In genomic region chr13:50078512-50079277, GRCh38 we compare ENCODE assay signal across 10 cellular contexts.
A peak's percentile ranks its signal among the peaks of the same experiment; 100 is the strongest.
DNase-seq lines count a peak whose midpoint lies in the region; ATAC-seq and TF ChIP-seq lines count a peak whose summit lies in the region.
"Had no signal": no experiment of that assay in that cellular context is flagged by ENCODE, and none has a peak within 500 bp of the region (broad histone marks: within the 10 kb centered on the region; RNA-seq: fewer than 3 reads in every experiment).

No MANE protein-coding gene starts in this region.

- H3K27ac ChIP-seq in CD4-positive, alpha-beta T cell (ENCODE audit: low read depth, low read length): no peak overlapping the region
- peak overlapping the region; percentile 99 for H3K27ac ChIP-seq in KOPT-K1 (ENCODE audit: low read depth, low read length, poor library complexity, severe bottlenecking)
- H3K27ac ChIP-seq in breast epithelium: peak overlapping the region; percentile 4 to 40
- H3K27ac ChIP-seq in neural progenitor cell: no peak overlapping the region

- H3K79me2 ChIP-seq in neural progenitor cell (ENCODE audit: low read depth): peaks cover 91% of the 10 kb centered on the region

- peak overlapping the region; percentile 92 for H3K4me2 ChIP-seq in neural progenitor cell

- ATAC-seq in CD4-positive, alpha-beta T cell (ENCODE audit: poor library complexity): no peak
- no peak for ATAC-seq in GM18505 (IDR thresholded peaks at IDR 0.05; ENCODE audit: unreplicated experiment)

- H3K27ac Mint-ChIP-seq in CD4-positive, alpha-beta T cell: peak overlapping the region; percentile 91
- H3K27ac Mint-ChIP-seq in neural progenitor cell: no peak overlapping the region

- no peaks in the 10 kb centered on the region for H3K9me3 ChIP-seq in CD4-positive, alpha-beta T cell (ENCODE audit: control insufficient read depth, low read length)
- H3K9me3 ChIP-seq in KOPT-K1 (ENCODE audit: insufficient read depth, low read length, poor library complexity, severe bottlenecking) (no peaks in the 10 kb centered on the region), breast epithelium (no peaks in the 10 kb centered on the region), neural progenitor cell (ENCODE audit: low read depth) (no peaks in the 10 kb centered on the region)
- H3K9me3 ChIP-seq: right atrium auricular region had no signal

- CTCF ChIA-PET in CD4-positive, alpha-beta T cell (lab: Charles Lee): interaction anchor here (1.2 to 9.8 kb wide), 3 partner anchors 49 to 102 kb away, joined by 3 to 57 read pairs (median 4); partner anchors contain the start of gene TRIM13

- H3K4me3 ChIP-seq in breast epithelium: peak overlapping the region in 2 of 3 donors; percentile 78 to 84
- H3K4me3 ChIP-seq in neural progenitor cell: peak overlapping the region; percentile 96

- intact Hi-C loops in CD4-positive, alpha-beta T cell (cut with DNase I, micrococcal nuclease): no loop called here
- intact Hi-C loops in breast epithelium (cut with DNase I; ENCODE audit: low total_unique reads): no loop called here

- DNase-seq in CD4-positive, alpha-beta T cell: no peak
- DNase-seq in breast epithelium (ENCODE audit: low spot score in 2 of 2) (no peak), neural progenitor cell (ENCODE audit: low spot score) (no peak), COLO829 (ENCODE audit: low spot score) (no peak), NCI-H1436 treated with DMSO at 0.1 percent for 48 hours (lab: John Stamatoyannopoulos, UW) (no peak), EL (no peak)
- DNase-seq: SW 1271 had no signal

- H3K9ac ChIP-seq in neural progenitor cell: no peak overlapping the region

- H3F3A ChIP-seq in neural progenitor cell (ENCODE audit: low read depth): peaks cover 31% of the 10 kb centered on the region

- H4K20me1 ChIP-seq in neural progenitor cell (ENCODE audit: low read depth): peaks cover 35% of the 10 kb centered on the region

- H2AFZ ChIP-seq in neural progenitor cell (replicated peaks): no peak overlapping the region

- H3K4me3 Mint-ChIP-seq in CD4-positive, alpha-beta T cell: peak overlapping the region; percentile 71
- peak overlapping the region; percentile 100 for H3K4me3 Mint-ChIP-seq in neural progenitor cell

- no peaks in the 10 kb centered on the region for H3K9me3 Mint-ChIP-seq in CD4-positive, alpha-beta T cell
- no peaks in the 10 kb centered on the region for H3K9me3 Mint-ChIP-seq in neural progenitor cell

- H3K27me3 ChIP-seq in CD4-positive, alpha-beta T cell (ENCODE audit: control insufficient read depth, insufficient read depth, low read length): no peaks in the 10 kb centered on the region
- peaks cover 0 to 8% of the 10 kb centered on the region in 2 donors for H3K27me3 ChIP-seq in breast epithelium
- H3K27me3 ChIP-seq in neural progenitor cell: no peaks in the 10 kb centered on the region
- H3K27me3 ChIP-seq: right atrium auricular region had no signal

- peaks cover 35% of the 10 kb centered on the region for H3K27me3 Mint-ChIP-seq in CD4-positive, alpha-beta T cell
- peaks cover 2% of the 10 kb centered on the region for H3K27me3 Mint-ChIP-seq in neural progenitor cell (ENCODE audit: insufficient read depth, low read depth)

- peaks cover 27% of the 10 kb centered on the region for H3K36me3 Mint-ChIP-seq in CD4-positive, alpha-beta T cell (ENCODE audit: low read depth)
- peaks cover 6% of the 10 kb centered on the region for H3K36me3 Mint-ChIP-seq in neural progenitor cell

- peaks cover 0 to 2% of the 10 kb centered on the region in 2 donors for H3K4me1 ChIP-seq in breast epithelium
- peaks cover 20% of the 10 kb centered on the region for H3K4me1 ChIP-seq in neural progenitor cell

- TF ChIP-seq POLR2A in breast epithelium (IDR thresholded peaks at IDR 0.05): no peak
- no peak for TF ChIP-seq POLR2A in GM18505 (IDR thresholded peaks at IDR 0.05; ENCODE audit: borderline replicate concordance, extremely low read depth, insufficient read depth, insufficient read length)

- TF ChIP-seq CTCF in CD4-positive, alpha-beta T cell (IDR thresholded peaks at IDR 0.05): no peak
- TF ChIP-seq CTCF in breast epithelium (IDR thresholded peaks at IDR 0.05) (no peak), neural progenitor cell (IDR thresholded peaks at IDR 0.05) (no peak)

- peaks cover 50% of the 10 kb centered on the region for H3K36me3 ChIP-seq in KOPT-K1 (ENCODE audit: insufficient read depth, low read length)
- no peaks in the 10 kb centered on the region for H3K36me3 ChIP-seq in breast epithelium
- H3K36me3 ChIP-seq in neural progenitor cell: no peaks in the 10 kb centered on the region
- H3K36me3 ChIP-seq: right atrium auricular region had no signal

- peaks cover 49% of the 10 kb centered on the region for H3K4me1 Mint-ChIP-seq in CD4-positive, alpha-beta T cell (ENCODE audit: low read depth)
- H3K4me1 Mint-ChIP-seq in neural progenitor cell: peaks cover 35% of the 10 kb centered on the region

- POLR2A ChIA-PET in CD4-positive, alpha-beta T cell (lab: Charles Lee): interaction anchor here (2.3 to 11.6 kb wide), 3 partner anchors 49 to 158 kb away, joined by 5 to 498 read pairs (median 209); partner anchors contain the start of gene TRIM13

Comparison
In these comparisons a context has a peak if more than half of its experiments do, and no peak if none do; other contexts are left out.
1. H3K27ac ChIP-seq: peak in KOPT-K1 (single experiment) and breast epithelium (2 of 2); none in CD4-positive, alpha-beta T cell (single experiment) and neural progenitor cell (single experiment).